Comparison of ENCODE assay signal across 24 cellular contexts in the genomic region with DNA sequence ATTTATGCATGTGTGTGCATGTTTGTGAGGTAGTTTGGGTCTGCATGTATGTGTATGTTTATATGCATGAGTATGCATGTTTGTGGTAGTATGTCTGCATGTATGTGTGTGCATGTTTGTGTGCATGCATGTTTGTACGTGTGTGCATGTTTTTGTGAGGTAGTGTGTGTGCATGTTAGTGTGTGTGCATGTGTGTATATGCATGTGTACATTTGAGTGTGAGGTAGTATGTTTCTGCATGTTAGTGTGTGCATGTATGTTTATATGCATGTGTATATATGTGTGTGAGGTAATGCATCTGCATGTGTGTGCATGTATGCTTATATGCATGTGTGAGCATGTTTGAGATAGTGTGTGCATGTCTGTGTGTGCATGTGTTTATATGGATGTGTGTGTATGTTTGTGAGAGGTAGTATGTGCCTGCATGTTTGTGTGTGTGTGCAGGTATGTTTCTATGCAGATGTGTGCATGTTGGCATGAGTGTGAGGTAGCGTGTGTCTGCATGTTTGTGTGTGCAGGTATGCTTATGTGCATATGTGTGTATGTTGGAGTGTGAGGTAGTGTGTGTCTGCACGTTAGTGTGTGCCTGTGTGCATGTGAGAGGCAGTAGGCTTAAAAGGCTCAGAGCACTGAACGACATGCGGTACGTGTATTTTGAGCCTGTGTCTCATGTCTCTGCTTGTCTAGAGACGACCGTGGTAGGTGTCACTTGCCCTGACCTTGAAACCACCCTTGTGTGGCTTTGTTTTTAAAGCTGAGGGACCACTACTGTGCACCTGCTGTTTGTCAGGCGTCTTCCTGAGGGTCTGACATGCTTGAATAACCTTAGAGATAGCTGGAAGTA. TPM values are rescaled to one million over a fixed set of nuclear protein-coding genes. Genes with fewer than 3 reads are reported as not detected.
DNase-seq lines count a peak whose midpoint lies in the region; ATAC-seq, FAIRE-seq and TF ChIP-seq lines count a peak whose summit lies in the region.
"Had no signal": no experiment of that assay in that cellular context is flagged by ENCODE, and none has a peak within 500 bp of the region (broad histone marks: within the 10 kb centered on the region; RNA-seq: fewer than 3 reads in every experiment).

No MANE protein-coding gene starts in this region.

- TF ChIP-seq CTCF in astrocyte (IDR thresholded peaks at IDR 0.05; ENCODE audit: insufficient read depth, low read depth, low read length): no peak

- H3K9me3 ChIP-seq in BLaER1 treated with 17β-estradiol and CSF1 and Interleukin-3, amounts not matched to agents 10 nM and 100 nM (replicated peaks in 1 of 11): no peaks in the 10 kb centered on the region
- no peaks in the 10 kb centered on the region for H3K9me3 ChIP-seq in astrocyte (ENCODE audit: insufficient read depth, low read depth, low read length)
- H3K9me3 ChIP-seq: esophagus muscularis mucosa, HAP-1, stomach, transverse colon had no signal

- H2AFZ ChIP-seq in ACC112 (ENCODE audit: low read length, unreplicated experiment): no peak overlapping the region
- H2AFZ ChIP-seq in astrocyte (ENCODE audit: low read depth, low read length): no peak overlapping the region

- no peaks in the 10 kb centered on the region for H3K9me3 Mint-ChIP-seq in astrocyte (ENCODE audit: unreplicated experiment)
- H3K9me3 Mint-ChIP-seq: activated naive CD8-positive, alpha-beta T cell treated with anti-CD3 and anti-CD28 coated beads, Interleukin-2, amount 10 ng/mL, durations not matched to agents 7 days and 5 days; activated T-helper 17 cell treated with anti-CD3 and anti-CD28 coated beads, Interleukin-2, amount 50 U/mL, for 72 hours; natural killer cell treated with Interleukin-12 subunit alpha and Interleukin-12 subunit beta and Interleukin-15 and Interleukin-18, amount 100 ng/mL, for 72 hours had no signal

- H3K4me1 ChIP-seq in ACC112 (ENCODE audit: control insufficient read depth, insufficient read depth, low read length, unreplicated experiment) (peaks cover 27% of the 10 kb centered on the region), astrocyte (ENCODE audit: insufficient read depth, low read length) (peaks cover 17% of the 10 kb centered on the region)
- peaks cover 0 to 30% (median 20%) of the 10 kb centered on the region in 10 experiments; a peak in 15 of 20 replicates for H3K4me1 ChIP-seq in BLaER1 treated with 17β-estradiol and CSF1 and Interleukin-3, amounts not matched to agents 10 nM and 100 nM
- H3K4me1 ChIP-seq: HAP-1, transverse colon had no signal

- DNase-seq in astrocyte (ENCODE audit: low read depth): no peak
- DNase-seq in myocyte (ENCODE audit: low read depth): peak; percentile 35
- DNase-seq in NCI-H2029 treated with DMSO at 0.1 percent for 48 hours (lab: John Stamatoyannopoulos, UW): no peak
- DNase-seq: activated CD4-positive, alpha-beta T cell treated with anti-CD3 and anti-CD28 coated beads, Interleukin-2, amount 50 U/mL, for 1 hour; activated CD8-positive, alpha-beta memory T cell treated with anti-CD3 and anti-CD28 coated beads, Interleukin-2, amount 50 U/mL, for 48 hours; activated naive CD8-positive, alpha-beta T cell treated with anti-CD3 and anti-CD28 coated beads, Interleukin-2, amount 10 ng/mL, durations not matched to agents 7 days and 5 days; DND-41; effector memory CD4-positive, alpha-beta T cell; NCI-H1092 treated with DMSO at 0.1 percent for 48 hours; NCI-H1930; NCI-H82; stomach; T-helper 9 cell; transverse colon had no signal

- no peaks in the 10 kb centered on the region for H3K27me3 Mint-ChIP-seq in astrocyte (ENCODE audit: low read depth, unreplicated experiment)
- H3K27me3 Mint-ChIP-seq: activated naive CD8-positive, alpha-beta T cell treated with anti-CD3 and anti-CD28 coated beads, Interleukin-2, amount 10 ng/mL, durations not matched to agents 7 days and 5 days; activated T-helper 17 cell treated with anti-CD3 and anti-CD28 coated beads, Interleukin-2, amount 50 U/mL, for 72 hours; natural killer cell treated with Interleukin-12 subunit alpha and Interleukin-12 subunit beta and Interleukin-15 and Interleukin-18, amount 100 ng/mL, for 72 hours had no signal

- H3K9ac ChIP-seq in BLaER1 treated with 17β-estradiol and CSF1 and Interleukin-3, amounts not matched to agents 10 nM and 100 nM: peak overlapping the region in 1 of 11 experiments; percentile 2; a peak in 1 of 22 replicates
- H3K9ac ChIP-seq in astrocyte (ENCODE audit: low read length): no peak overlapping the region

- no peak overlapping the region for H3K4me3 Mint-ChIP-seq in astrocyte (ENCODE audit: unreplicated experiment)
- H3K4me3 Mint-ChIP-seq: activated naive CD8-positive, alpha-beta T cell treated with anti-CD3 and anti-CD28 coated beads, Interleukin-2, amount 10 ng/mL, durations not matched to agents 7 days and 5 days; activated T-helper 17 cell treated with anti-CD3 and anti-CD28 coated beads, Interleukin-2, amount 50 U/mL, for 72 hours; natural killer cell treated with Interleukin-12 subunit alpha and Interleukin-12 subunit beta and Interleukin-15 and Interleukin-18, amount 100 ng/mL, for 72 hours had no signal

- FAIRE-seq in astrocyte (lab: Jason Lieb, UNC): peak; percentile 20
- FAIRE-seq: frontal cortex had no signal

- peak overlapping the region; percentile 58; the same call in 1 of the 2 replicates for H3K27ac ChIP-seq in ACC112 (ENCODE audit: low read depth, low read length)
- H3K27ac ChIP-seq in BLaER1 treated with 17β-estradiol and CSF1 and Interleukin-3, amounts not matched to agents 10 nM and 100 nM: peak overlapping the region in 6 of 11 experiments; percentile 1 to 42 (median 27); a peak in 3 of 22 replicates
- H3K27ac ChIP-seq in astrocyte (ENCODE audit: low read depth, low read length): no peak overlapping the region
- H3K27ac ChIP-seq: stomach, transverse colon had no signal

- H3K4me3 ChIP-seq in ACC112 (ENCODE audit: low read depth, low read length): no peak overlapping the region
- H3K4me3 ChIP-seq in BLaER1 treated with 17β-estradiol and CSF1 and Interleukin-3, amounts not matched to agents 10 nM and 100 nM: no peak overlapping the region
- no peak overlapping the region for H3K4me3 ChIP-seq in astrocyte (ENCODE audit: insufficient read depth, low read depth, low read length)
- H3K4me3 ChIP-seq: esophagus muscularis mucosa, HAP-1, stomach, transverse colon had no signal

- peaks cover 34% of the 10 kb centered on the region for H3K79me2 ChIP-seq in ACC112 (ENCODE audit: control insufficient read depth, insufficient read depth, low read length, unreplicated experiment)
- peaks cover 24% of the 10 kb centered on the region for H3K79me2 ChIP-seq in astrocyte (ENCODE audit: insufficient read depth, low read length)

- ATAC-seq in GM21360 (IDR thresholded peaks at IDR 0.05; ENCODE audit: unreplicated experiment): no peak
- ATAC-seq in GM18519 (IDR thresholded peaks at IDR 0.05; ENCODE audit: low FRiP score, unreplicated experiment): no peak
- ATAC-seq: activated T-helper 17 cell treated with anti-CD3 and anti-CD28 coated beads, Interleukin-2, amount 50 U/mL, for 72 hours; natural killer cell treated with Interleukin-12 subunit alpha and Interleukin-12 subunit beta and Interleukin-15 and Interleukin-18, amount 100 ng/mL, for 72 hours; sciatic nerve had no signal

- H4K20me1 ChIP-seq in BLaER1 treated with 17β-estradiol and CSF1 and Interleukin-3, amounts not matched to agents 10 nM and 100 nM: peaks cover 0 to 87% (median 46%) of the 10 kb centered on the region in 11 experiments; a peak in 20 of 22 replicates
- peaks cover 17% of the 10 kb centered on the region for H4K20me1 ChIP-seq in astrocyte (ENCODE audit: insufficient read depth, low read length)

- no peaks in the 10 kb centered on the region for H3K27me3 ChIP-seq in ACC112 (ENCODE audit: insufficient read depth, low read length)
- no peaks in the 10 kb centered on the region for H3K27me3 ChIP-seq in BLaER1 treated with 17β-estradiol and CSF1 and Interleukin-3, amounts not matched to agents 10 nM and 100 nM
- no peaks in the 10 kb centered on the region for H3K27me3 ChIP-seq in astrocyte (ENCODE audit: insufficient read depth, low read length)
- H3K27me3 ChIP-seq: esophagus muscularis mucosa, stomach, transverse colon had no signal

- peaks cover 41% of the 10 kb centered on the region for H3K36me3 Mint-ChIP-seq in astrocyte (ENCODE audit: low read depth, unreplicated experiment)

- H3K36me3 ChIP-seq in ACC112 (ENCODE audit: insufficient read depth, low read length) (peaks cover 49% of the 10 kb centered on the region), astrocyte (ENCODE audit: insufficient read depth, low read length) (peaks cover 45% of the 10 kb centered on the region)
- H3K36me3 ChIP-seq in BLaER1 treated with 17β-estradiol and CSF1 and Interleukin-3, amounts not matched to agents 10 nM and 100 nM: peaks cover 88 to 94% (median 91%) of the 10 kb centered on the region in 11 experiments

- H3K27ac Mint-ChIP-seq in astrocyte (ENCODE audit: unreplicated experiment): no peak overlapping the region
- H3K27ac Mint-ChIP-seq: activated naive CD8-positive, alpha-beta T cell treated with anti-CD3 and anti-CD28 coated beads, Interleukin-2, amount 10 ng/mL, durations not matched to agents 7 days and 5 days; activated T-helper 17 cell treated with anti-CD3 and anti-CD28 coated beads, Interleukin-2, amount 50 U/mL, for 72 hours; natural killer cell treated with Interleukin-12 subunit alpha and Interleukin-12 subunit beta and Interleukin-15 and Interleukin-18, amount 100 ng/mL, for 72 hours had no signal

- H3K4me2 ChIP-seq in BLaER1 treated with 17β-estradiol and CSF1 and Interleukin-3, amounts not matched to agents 10 nM and 100 nM: peak overlapping the region in 8 of 11 experiments; percentile 24 to 72 (median 43); a peak in 15 of 22 replicates
- H3K4me2 ChIP-seq in astrocyte (ENCODE audit: low read length): no peak overlapping the region

- H3K4me1 Mint-ChIP-seq in astrocyte (ENCODE audit: low read depth, unreplicated experiment): peaks cover 3% of the 10 kb centered on the region
- H3K4me1 Mint-ChIP-seq: activated naive CD8-positive, alpha-beta T cell treated with anti-CD3 and anti-CD28 coated beads, Interleukin-2, amount 10 ng/mL, durations not matched to agents 7 days and 5 days had no signal

RNA-seq across cellular contexts. Expression of a gene that starts 43.7 kb away (rescaled TPM):
- total RNA-seq in astrocyte: 356 and 361 TPM in 2 replicates
- 20.2 and 26.2 TPM in 2 replicates for total RNA-seq in myocyte
- 82.5 TPM for polyA plus RNA-seq in myocyte (2012)

Comparison
In these comparisons a context has a peak if more than half of its experiments do, and no peak if none do; other contexts are left out.
1. RNA of a gene that starts 43.7 kb away (total RNA-seq): 356 to 361 TPM in astrocyte; 20.2 to 26.2 TPM in myocyte; every median in the first group is over 10 times any median in the second.